ENCODE assay signal across 12 cellular contexts in the genomic region with DNA sequence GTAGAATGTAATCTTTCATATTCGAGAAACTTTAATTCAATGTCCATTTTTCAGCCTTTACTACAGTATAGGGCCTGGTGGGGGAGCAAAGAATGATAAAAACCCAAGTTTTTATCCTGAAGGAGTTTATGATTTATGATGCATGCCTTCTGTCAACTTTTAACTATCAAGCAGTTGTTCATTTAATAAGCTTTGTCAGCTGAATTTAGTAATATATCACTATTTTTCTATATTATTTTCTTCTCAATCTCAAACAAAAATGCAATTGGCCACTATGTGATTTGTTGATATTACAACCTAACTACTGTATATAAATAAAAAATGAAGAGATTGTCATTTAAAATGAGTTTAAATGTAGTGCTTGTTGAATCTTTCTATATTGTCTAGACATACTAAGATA. TPM values are rescaled to one million over a fixed set of nuclear protein-coding genes. Genes with fewer than 3 reads are reported as not detected.
DNase-seq lines count a peak whose midpoint lies in the region; ATAC-seq and TF ChIP-seq lines count a peak whose summit lies in the region.
"Had no signal": no experiment of that assay in that cellular context is flagged by ENCODE, and none has a peak within 500 bp of the region (broad histone marks: within the 10 kb centered on the region; RNA-seq: fewer than 3 reads in every experiment).

No MANE protein-coding gene starts in this region.

- peaks cover 79% of the 10 kb centered on the region for H3K79me2 ChIP-seq in KMS-11 (ENCODE audit: insufficient read depth, low read depth)
- peaks cover 43% of the 10 kb centered on the region for H3K79me2 ChIP-seq in neural cell (replicated peaks; ENCODE audit: insufficient read depth, low read length)

- H3K4me3 ChIP-seq in KMS-11 (IDR thresholded peaks at IDR 0.05; ENCODE audit: insufficient read depth, low read depth, low read length) (no peak overlapping the region), adipocyte (ENCODE audit: low read length) (peak overlapping the region; percentile 99), neural cell (ENCODE audit: low read length) (peak overlapping the region; percentile 86), ovary (no peak overlapping the region)
- H3K4me3 ChIP-seq: pancreas, uterus had no signal

- no peak overlapping the region for H3K9ac ChIP-seq in KMS-11
- H3K9ac ChIP-seq in adipocyte (ENCODE audit: low read length): peak overlapping the region; percentile 97
- no peak overlapping the region for H3K9ac ChIP-seq in neural cell (ENCODE audit: low read length)

- no peak for DNase-seq in activated CD4-positive, alpha-beta T cell treated with anti-CD3 and anti-CD28 coated beads, Interleukin-2, amount 10 ng/mL, durations not matched to agents 7 days and 5 days
- no peak for DNase-seq in activated CD4-positive, alpha-beta T cell treated with anti-CD3 and anti-CD28 coated beads for 1 hour
- DNase-seq in adipocyte (ENCODE audit: low read depth) (no peak), NCI-H1105 (lab: John Stamatoyannopoulos, UW) (no peak), ovary (no peak)
- DNase-seq: activated CD8-positive, alpha-beta memory T cell treated with anti-CD3 and anti-CD28 coated beads for 24 hours; left ventricle myocardium superior; pancreas had no signal

- peaks cover 32% of the 10 kb centered on the region for H3K36me3 Mint-ChIP-seq in activated CD4-positive, alpha-beta T cell treated with anti-CD3 and anti-CD28 coated beads, Interleukin-2, amount 10 ng/mL, durations not matched to agents 7 days and 5 days (ENCODE audit: low read depth)

- H2AFZ ChIP-seq in KMS-11 (ENCODE audit: low read depth) (no peak overlapping the region), neural cell (ENCODE audit: low read depth, low read length) (no peak overlapping the region)

- H3F3A ChIP-seq in neural cell (ENCODE audit: insufficient read depth, low read length, poor library complexity, severe bottlenecking): peaks cover 4% of the 10 kb centered on the region

- TF ChIP-seq POLR2A in ovary (IDR thresholded peaks at IDR 0.05): no peak

- H4K20me1 ChIP-seq in KMS-11 (ENCODE audit: insufficient read depth) (no peaks in the 10 kb centered on the region), neural cell (ENCODE audit: insufficient read depth) (no peaks in the 10 kb centered on the region)

- peaks cover 42% of the 10 kb centered on the region for H3K4me1 Mint-ChIP-seq in activated CD4-positive, alpha-beta T cell treated with anti-CD3 and anti-CD28 coated beads, Interleukin-2, amount 10 ng/mL, durations not matched to agents 7 days and 5 days

- H3K27me3 Mint-ChIP-seq in activated CD4-positive, alpha-beta T cell treated with anti-CD3 and anti-CD28 coated beads, Interleukin-2, amount 10 ng/mL, durations not matched to agents 7 days and 5 days: peaks cover 3% of the 10 kb centered on the region

- H3K27ac ChIP-seq in KMS-11 (no peak overlapping the region), neural cell (ENCODE audit: low read length) (no peak overlapping the region), ovary (no peak overlapping the region)
- H3K27ac ChIP-seq: pancreas, uterus had no signal

- CTCF ChIA-PET in activated CD4-positive, alpha-beta T cell treated with anti-CD3 and anti-CD28 coated beads, Interleukin-2, amount 10 ng/mL, durations not matched to agents 7 days and 5 days (lab: Charles Lee): interaction anchor here (1.6 kb wide), 1 partner anchor 9 kb away, joined by 6 read pairs; no protein-coding TSS in a partner anchor

- TF ChIP-seq CTCF in KMS-11 (conservative IDR thresholded peaks at IDR 0.05; ENCODE audit: low read depth, low read length) (no peak), neural cell (IDR thresholded peaks at IDR 0.05; ENCODE audit: poor library complexity, severe bottlenecking) (no peak), ovary (IDR thresholded peaks at IDR 0.05) (no peak)

- peak overlapping the region; percentile 73 for H3K27ac Mint-ChIP-seq in activated CD4-positive, alpha-beta T cell treated with anti-CD3 and anti-CD28 coated beads, Interleukin-2, amount 10 ng/mL, durations not matched to agents 7 days and 5 days

- H3K9me2 ChIP-seq in neural cell (ENCODE audit: insufficient read depth, low read length): no peaks in the 10 kb centered on the region

- no peak for ATAC-seq in GM19035 (IDR thresholded peaks at IDR 0.05; ENCODE audit: unreplicated experiment)
- ATAC-seq: pancreas had no signal

- H3K4me1 ChIP-seq in KMS-11 (ENCODE audit: low read depth, poor library complexity, severe bottlenecking) (peaks cover 40% of the 10 kb centered on the region), adipocyte (ENCODE audit: control insufficient read depth, insufficient read depth, low read length) (peaks cover 24% of the 10 kb centered on the region), ovary (ENCODE audit: insufficient read depth) (peaks cover 10% of the 10 kb centered on the region)
- H3K4me1 ChIP-seq: uterus had no signal

- peak overlapping the region; percentile 92 for H3K4me3 Mint-ChIP-seq in activated CD4-positive, alpha-beta T cell treated with anti-CD3 and anti-CD28 coated beads, Interleukin-2, amount 10 ng/mL, durations not matched to agents 7 days and 5 days

- H3K4me2 ChIP-seq in KMS-11: peak overlapping the region; percentile 80
- peak overlapping the region; percentile 31 for H3K4me2 ChIP-seq in neural cell (ENCODE audit: low read length)

- POLR2A ChIA-PET in activated CD4-positive, alpha-beta T cell treated with anti-CD3 and anti-CD28 coated beads, Interleukin-2, amount 10 ng/mL, durations not matched to agents 7 days and 5 days (lab: Charles Lee): no interaction called here

- no peak for TF ChIP-seq RAD21 in neural cell (conservative IDR thresholded peaks at IDR 0.05)

- no peak for TF ChIP-seq EP300 in neural cell (conservative IDR thresholded peaks at IDR 0.05; ENCODE audit: poor library complexity, severe bottlenecking)
- no peak for TF ChIP-seq EP300 in ovary (IDR thresholded peaks at IDR 0.05)

- intact Hi-C loops in ovary (cut with DNase I): loop anchor here in 1 of 4 donors (5.0 to 10.0 kb wide), 2 partner anchors 61 to 77 kb away; a partner anchor contains a TSS

- H3K9me3 Mint-ChIP-seq in activated CD4-positive, alpha-beta T cell treated with anti-CD3 and anti-CD28 coated beads, Interleukin-2, amount 10 ng/mL, durations not matched to agents 7 days and 5 days: no peaks in the 10 kb centered on the region

- H3K9me3 ChIP-seq in adipocyte (ENCODE audit: control insufficient read depth, low read length) (no peaks in the 10 kb centered on the region), neural cell (ENCODE audit: low read length) (no peaks in the 10 kb centered on the region), ovary (no peaks in the 10 kb centered on the region)
- H3K9me3 ChIP-seq: pancreas, uterus had no signal

- H3K36me3 ChIP-seq in KMS-11 (ENCODE audit: insufficient read depth) (peaks cover 35% of the 10 kb centered on the region), adipocyte (ENCODE audit: control insufficient read depth, insufficient read depth, low read length, severe bottlenecking) (peaks cover 43% of the 10 kb centered on the region), neural cell (ENCODE audit: insufficient read depth, low read length) (no peaks in the 10 kb centered on the region), ovary (no peaks in the 10 kb centered on the region)
- H3K36me3 ChIP-seq: uterus had no signal

- WGBS in ovary, 3 donors: 77 to 79% (median 79%) methylated on average over 1 of the region's 1 CpG

- no peaks in the 10 kb centered on the region for H3K27me3 ChIP-seq in KMS-11 (ENCODE audit: insufficient read depth, low read depth)
- H3K27me3 ChIP-seq in adipocyte (replicated peaks; ENCODE audit: control insufficient read depth, insufficient read depth, low read length): no peaks in the 10 kb centered on the region
- no peaks in the 10 kb centered on the region for H3K27me3 ChIP-seq in neural cell (ENCODE audit: insufficient read depth, low read depth, low read length)
- no peaks in the 10 kb centered on the region for H3K27me3 ChIP-seq in ovary
- H3K27me3 ChIP-seq: pancreas, uterus had no signal

TF ChIP-seq in neural cell, 6 proteins besides CTCF, POLR2A, EP300 and RAD21:
- TF ChIP-seq EZH2 (IDR thresholded peaks at IDR 0.05; ENCODE audit: borderline replicate concordance, insufficient read depth, low read length, poor library complexity, severe bottlenecking): no peak
- TF ChIP-seq, protein P1, sequence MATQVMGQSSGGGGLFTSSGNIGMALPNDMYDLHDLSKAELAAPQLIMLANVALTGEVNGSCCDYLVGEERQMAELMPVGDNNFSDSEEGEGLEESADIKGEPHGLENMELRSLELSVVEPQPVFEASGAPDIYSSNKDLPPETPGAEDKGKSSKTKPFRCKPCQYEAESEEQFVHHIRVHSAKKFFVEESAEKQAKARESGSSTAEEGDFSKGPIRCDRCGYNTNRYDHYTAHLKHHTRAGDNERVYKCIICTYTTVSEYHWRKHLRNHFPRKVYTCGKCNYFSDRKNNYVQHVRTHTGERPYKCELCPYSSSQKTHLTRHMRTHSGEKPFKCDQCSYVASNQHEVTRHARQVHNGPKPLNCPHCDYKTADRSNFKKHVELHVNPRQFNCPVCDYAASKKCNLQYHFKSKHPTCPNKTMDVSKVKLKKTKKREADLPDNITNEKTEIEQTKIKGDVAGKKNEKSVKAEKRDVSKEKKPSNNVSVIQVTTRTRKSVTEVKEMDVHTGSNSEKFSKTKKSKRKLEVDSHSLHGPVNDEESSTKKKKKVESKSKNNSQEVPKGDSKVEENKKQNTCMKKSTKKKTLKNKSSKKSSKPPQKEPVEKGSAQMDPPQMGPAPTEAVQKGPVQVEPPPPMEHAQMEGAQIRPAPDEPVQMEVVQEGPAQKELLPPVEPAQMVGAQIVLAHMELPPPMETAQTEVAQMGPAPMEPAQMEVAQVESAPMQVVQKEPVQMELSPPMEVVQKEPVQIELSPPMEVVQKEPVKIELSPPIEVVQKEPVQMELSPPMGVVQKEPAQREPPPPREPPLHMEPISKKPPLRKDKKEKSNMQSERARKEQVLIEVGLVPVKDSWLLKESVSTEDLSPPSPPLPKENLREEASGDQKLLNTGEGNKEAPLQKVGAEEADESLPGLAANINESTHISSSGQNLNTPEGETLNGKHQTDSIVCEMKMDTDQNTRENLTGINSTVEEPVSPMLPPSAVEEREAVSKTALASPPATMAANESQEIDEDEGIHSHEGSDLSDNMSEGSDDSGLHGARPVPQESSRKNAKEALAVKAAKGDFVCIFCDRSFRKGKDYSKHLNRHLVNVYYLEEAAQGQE (IDR thresholded peaks at IDR 0.05; ENCODE audit: borderline replicate concordance): no peak
- no peak for TF ChIP-seq POLR2AphosphoS5 (IDR thresholded peaks at IDR 0.05)
- no peak for TF ChIP-seq TAF1 (IDR thresholded peaks at IDR 0.05; ENCODE audit: low read depth)
- TF ChIP-seq MXI1 (conservative IDR thresholded peaks at IDR 0.05; ENCODE audit: poor library complexity, severe bottlenecking): no peak
- TF ChIP-seq SMC3 (conservative IDR thresholded peaks at IDR 0.05; ENCODE audit: poor library complexity): no peak

RNA-seq across cellular contexts. Expression of a gene that starts 2.4 kb away (rescaled TPM):
- total RNA-seq in activated CD4-positive, alpha-beta T cell treated with anti-CD3 and anti-CD28 coated beads, Interleukin-2, amount 10 ng/mL, durations not matched to agents 7 days and 5 days: 10 to 100 TPM; 37.9 to 43.8 TPM
- 106 and 109 TPM in 2 replicates for polyA plus RNA-seq in neural cell
- 62.6 and 69.2 TPM in 2 replicates for polyA minus RNA-seq in neural cell
- 10 to 100 TPM; 17.6 to 30.8 (median 23.1) TPM for total RNA-seq in ovary
- polyA plus RNA-seq in ovary: 10 to 100 TPM; 18.5 to 24.3 TPM

Comparison
In these comparisons a context has a peak if more than half of its experiments do, and no peak if none do; other contexts are left out.
1. H3K4me3 ChIP-seq: peak in adipocyte (single experiment) and neural cell (single experiment); none in KMS-11 (single experiment) and ovary (single experiment).